Comparison of ENCODE assay signal across 8 cellular contexts in the genomic region with DNA sequence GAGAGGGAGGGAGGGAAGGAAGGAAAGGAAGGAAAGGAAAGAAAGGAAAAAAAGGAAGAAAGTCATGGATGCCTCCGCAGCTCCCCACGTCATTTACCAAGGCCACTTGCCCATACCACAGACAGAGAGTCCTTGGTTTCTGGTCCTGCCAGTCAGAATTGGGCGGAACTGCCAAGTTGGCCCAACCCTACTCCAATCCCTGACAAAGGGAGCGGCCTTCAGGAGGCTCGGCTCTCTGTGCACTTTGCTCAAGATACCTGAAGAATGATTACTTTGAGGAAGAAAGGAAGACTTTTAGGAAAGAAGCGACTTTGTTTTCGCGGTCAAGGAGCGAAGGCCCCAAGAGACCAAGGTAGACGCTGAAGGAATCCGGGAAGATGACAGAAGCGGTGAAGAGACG.
DNase-seq lines count a peak whose midpoint lies in the region; ATAC-seq and TF ChIP-seq lines count a peak whose summit lies in the region.
"Had no signal": no experiment of that assay in that cellular context is flagged by ENCODE, and none has a peak within 500 bp of the region (broad histone marks: within the 10 kb centered on the region; RNA-seq: fewer than 3 reads in every experiment).

No MANE protein-coding gene starts in this region.

- H3K9me2 ChIP-seq in MM.1S (replicated peaks; ENCODE audit: insufficient read depth, low read length), result no peaks in the 10 kb centered on the region

- no peaks in the 10 kb centered on the region for H3K4me1 ChIP-seq in MM.1S (ENCODE audit: low read length)

- H3K27ac Mint-ChIP-seq in memory B cell, result no peak overlapping the region
- peak overlapping the region; percentile 23 for H3K27ac Mint-ChIP-seq in stimulated activated memory B cell treated with anti-CD40 and anti-IgM and Interleukin-4, amounts not matched to agents 10 μg/mL and 1 μg/mL and 100 μg/mL, for 72 hours
- H3K27ac Mint-ChIP-seq: activated CD4-positive, alpha-beta memory T cell treated with anti-CD3 and anti-CD28 coated beads for 36 hours had no signal

- ATAC-seq in memory B cell (ENCODE audit: low read depth), result no peak
- no peak for ATAC-seq in stimulated activated memory B cell treated with anti-CD40 and anti-IgM and Interleukin-4, amounts not matched to agents 10 μg/mL and 1 μg/mL and 100 μg/mL, for 72 hours
- no peak for ATAC-seq in HG03025 (IDR thresholded peaks at IDR 0.05; ENCODE audit: low FRiP score, unreplicated experiment)

- peak overlapping the region; percentile 66; the same call in 1 of the 2 replicates for H3K4me2 ChIP-seq in MM.1S (ENCODE audit: low read depth, low read length)

- no peak for TF ChIP-seq CTCF in MM.1S (IDR thresholded peaks at IDR 0.05; ENCODE audit: low read length)
- TF ChIP-seq CTCF in coronary artery (IDR thresholded peaks at IDR 0.05), result no peak

- DNase-seq in MM.1S (no peak), coronary artery (ENCODE audit: low spot score) (no peak), memory B cell (ENCODE audit: low spot score in 2 of 2) (no peak), NCI-H2171 (lab: John Stamatoyannopoulos, UW) (no peak), NCI-H2107 treated with DMSO at 0.1 percent for 48 hours (lab: John Stamatoyannopoulos, UW; ENCODE audit: unreplicated experiment) (no peak)

- H3K9ac ChIP-seq in MM.1S (ENCODE audit: low read length), result no peak overlapping the region

- no peaks in the 10 kb centered on the region for H3K36me3 Mint-ChIP-seq in memory B cell
- H3K36me3 Mint-ChIP-seq in stimulated activated memory B cell treated with anti-CD40 and anti-IgM and Interleukin-4, amounts not matched to agents 10 μg/mL and 1 μg/mL and 100 μg/mL, for 72 hours, result no peaks in the 10 kb centered on the region
- H3K36me3 Mint-ChIP-seq: activated CD4-positive, alpha-beta memory T cell treated with anti-CD3 and anti-CD28 coated beads for 36 hours had no signal

- H3K27ac ChIP-seq in MM.1S (ENCODE audit: low read length) (no peak overlapping the region), coronary artery (no peak overlapping the region)

- H3K4me3 ChIP-seq in MM.1S (ENCODE audit: low read length) (no peak overlapping the region), coronary artery (peak overlapping the region; percentile 62)

- no peak overlapping the region for H2AFZ ChIP-seq in MM.1S (ENCODE audit: low read length)

- no peaks in the 10 kb centered on the region for H3K79me2 ChIP-seq in MM.1S (ENCODE audit: low read length)

- H3K27me3 ChIP-seq in MM.1S (replicated peaks; ENCODE audit: insufficient read depth, low read length), result peaks cover 2% of the 10 kb centered on the region; the same call in 1 of the 2 replicates

- H4K20me1 ChIP-seq in MM.1S (ENCODE audit: insufficient read depth, low read length), result no peaks in the 10 kb centered on the region

- H3K9me3 Mint-ChIP-seq in memory B cell, result no peaks in the 10 kb centered on the region
- no peaks in the 10 kb centered on the region for H3K9me3 Mint-ChIP-seq in stimulated activated memory B cell treated with anti-CD40 and anti-IgM and Interleukin-4, amounts not matched to agents 10 μg/mL and 1 μg/mL and 100 μg/mL, for 72 hours
- H3K9me3 Mint-ChIP-seq: activated CD4-positive, alpha-beta memory T cell treated with anti-CD3 and anti-CD28 coated beads for 36 hours had no signal

- no peaks in the 10 kb centered on the region for H3K9me3 ChIP-seq in MM.1S (replicated peaks; ENCODE audit: insufficient read depth, low read length)

- no peaks in the 10 kb centered on the region for H3F3A ChIP-seq in MM.1S (ENCODE audit: insufficient read depth, low read length)

- peak overlapping the region; percentile 5 for H3K4me3 Mint-ChIP-seq in memory B cell
- H3K4me3 Mint-ChIP-seq in stimulated activated memory B cell treated with anti-CD40 and anti-IgM and Interleukin-4, amounts not matched to agents 10 μg/mL and 1 μg/mL and 100 μg/mL, for 72 hours, result peak overlapping the region; percentile 6

- H3K4me1 Mint-ChIP-seq in memory B cell, result peaks cover 6% of the 10 kb centered on the region
- H3K4me1 Mint-ChIP-seq in stimulated activated memory B cell treated with anti-CD40 and anti-IgM and Interleukin-4, amounts not matched to agents 10 μg/mL and 1 μg/mL and 100 μg/mL, for 72 hours, result peaks cover 14% of the 10 kb centered on the region

- no peaks in the 10 kb centered on the region for H3K36me3 ChIP-seq in MM.1S (replicated peaks; ENCODE audit: insufficient read depth, low read length)

- peaks cover 12% of the 10 kb centered on the region for H3K27me3 Mint-ChIP-seq in memory B cell
- H3K27me3 Mint-ChIP-seq in stimulated activated memory B cell treated with anti-CD40 and anti-IgM and Interleukin-4, amounts not matched to agents 10 μg/mL and 1 μg/mL and 100 μg/mL, for 72 hours, result peaks cover 52% of the 10 kb centered on the region
- H3K27me3 Mint-ChIP-seq: activated CD4-positive, alpha-beta memory T cell treated with anti-CD3 and anti-CD28 coated beads for 36 hours had no signal
